27 cellular contexts compared by ENCODE assay signal in genomic region chr6:124441430-124441829, GRCh38.
A peak's percentile ranks its signal among the peaks of the same experiment; 100 is the strongest.
DNase-seq lines count a peak whose midpoint lies in the region.
"Had no signal": no experiment of that assay in that cellular context is flagged by ENCODE, and none has a peak within 500 bp of the region (broad histone marks: within the 10 kb centered on the region; RNA-seq: fewer than 3 reads in every experiment).

No MANE protein-coding gene starts in this region.

- POLR2A ChIA-PET in CD8-positive, alpha-beta memory T cell (lab: Charles Lee) = no interaction called here

- no peaks in the 10 kb centered on the region for H3K9me3 ChIP-seq in CD8-positive, alpha-beta memory T cell (ENCODE audit: low read length)
- H3K9me3 ChIP-seq: colonic mucosa, upper lobe of left lung had no signal

- H3K4me3 Mint-ChIP-seq in CD8-positive, alpha-beta memory T cell = no peak overlapping the region
- H3K4me3 Mint-ChIP-seq: activated naive CD8-positive, alpha-beta T cell treated with anti-CD3 and anti-CD28 coated beads, Interleukin-2, amount 50 U/mL, for 24 hours; activated T-cell treated with anti-CD3 and anti-CD28 coated beads, Interleukin-2, amount 50 U/mL, for 72 hours; CD4-positive, CD25-positive, alpha-beta regulatory T cell; nephron; stimulated activated naive B cell treated with anti-CD40 and anti-IgM and Interleukin-4, amounts not matched to agents 10 μg/mL and 1 μg/mL and 100 μg/mL, for 72 hours had no signal

- H3K27ac Mint-ChIP-seq in CD8-positive, alpha-beta memory T cell = no peak overlapping the region
- H3K27ac Mint-ChIP-seq: activated naive CD8-positive, alpha-beta T cell treated with anti-CD3 and anti-CD28 coated beads, Interleukin-2, amount 50 U/mL, for 24 hours; activated T-cell treated with anti-CD3 and anti-CD28 coated beads, Interleukin-2, amount 50 U/mL, for 72 hours; CD4-positive, CD25-positive, alpha-beta regulatory T cell; nephron; stimulated activated naive B cell treated with anti-CD40 and anti-IgM and Interleukin-4, amounts not matched to agents 10 μg/mL and 1 μg/mL and 100 μg/mL, for 72 hours had no signal

- CTCF ChIA-PET in CD8-positive, alpha-beta memory T cell (lab: Charles Lee) = no interaction called here

- peak; percentile 2 for DNase-seq in NCI-H1092 treated with DMSO at 0.1 percent for 48 hours (lab: John Stamatoyannopoulos, UW)
- no peak for DNase-seq in NCI-H1092 (lab: John Stamatoyannopoulos, UW)
- peak; percentile 34 for DNase-seq in NCI-H128 (lab: John Stamatoyannopoulos, UW; ENCODE audit: unreplicated experiment)
- DNase-seq in NOMO-1 treated with DMSO at 0.1 percent for 48 hours (lab: John Stamatoyannopoulos, UW; ENCODE audit: unreplicated experiment) = peak; percentile 54
- DNase-seq in retina = peak; percentile 11
- DNase-seq in GM03348 (ENCODE audit: low spot score) = no peak
- no peak for DNase-seq in CD8-positive, alpha-beta memory T cell
- DNase-seq in activated CD4-positive, alpha-beta T cell treated with anti-CD3 and anti-CD28 coated beads for 48 hours = no peak
- DNase-seq: activated CD4-positive, alpha-beta T cell treated with anti-CD3 and anti-CD28 coated beads, Interleukin-2, amount 50 U/mL, for 4 hours; activated naive CD8-positive, alpha-beta T cell treated with anti-CD3 and anti-CD28 coated beads, Interleukin-2, amount 50 U/mL, for 24 hours; activated T-cell treated with anti-CD3 and anti-CD28 coated beads, Interleukin-2, amount 50 U/mL, for 72 hours; CD4-positive, CD25-positive, alpha-beta regulatory T cell; colonic mucosa; effector memory CD4-positive, alpha-beta T cell; hypothalamus; KBM-7; NCI-H1436 treated with DMSO at 0.1 percent for 48 hours; NCI-H226; NCI-H82; small intestine; stimulated activated naive B cell treated with anti-CD40 and anti-IgM and Interleukin-4, amounts not matched to agents 10 μg/mL and 1 μg/mL and 100 μg/mL, for 72 hours; substantia nigra; upper lobe of left lung had no signal

- no peaks in the 10 kb centered on the region for H3K4me1 ChIP-seq in CD8-positive, alpha-beta memory T cell (ENCODE audit: insufficient read depth, low read length)
- H3K4me1 ChIP-seq: colonic mucosa, upper lobe of left lung had no signal

- H3K36me3 Mint-ChIP-seq in CD8-positive, alpha-beta memory T cell = no peaks in the 10 kb centered on the region
- H3K36me3 Mint-ChIP-seq: CD4-positive, CD25-positive, alpha-beta regulatory T cell; stimulated activated naive B cell treated with anti-CD40 and anti-IgM and Interleukin-4, amounts not matched to agents 10 μg/mL and 1 μg/mL and 100 μg/mL, for 72 hours had no signal

- peaks cover 0 to 13% (median 0%) of the 10 kb centered on the region in 5 donors for H3K9me3 Mint-ChIP-seq in CD8-positive, alpha-beta memory T cell
- H3K9me3 Mint-ChIP-seq: nephron had no signal

- H3K36me3 ChIP-seq in CD8-positive, alpha-beta memory T cell (ENCODE audit: insufficient read depth, low read length) = no peaks in the 10 kb centered on the region
- H3K36me3 ChIP-seq: colonic mucosa, upper lobe of left lung had no signal

- H3K4me3 ChIP-seq in CD8-positive, alpha-beta memory T cell (ENCODE audit: low read length) = no peak overlapping the region
- H3K4me3 ChIP-seq: colonic mucosa, upper lobe of left lung had no signal

- no peak overlapping the region for H3K27ac ChIP-seq in CD8-positive, alpha-beta memory T cell (ENCODE audit: low read depth, low read length)
- H3K27ac ChIP-seq: colonic mucosa, epithelial cell of prostate, HL-60, RWPE1, upper lobe of left lung had no signal

- no peaks in the 10 kb centered on the region for H3K27me3 ChIP-seq in CD8-positive, alpha-beta memory T cell (ENCODE audit: insufficient read depth, low read length, poor library complexity, severe bottlenecking)
- H3K27me3 ChIP-seq: colonic mucosa, upper lobe of left lung had no signal

- no peaks in the 10 kb centered on the region for H3K4me1 Mint-ChIP-seq in CD8-positive, alpha-beta memory T cell
- H3K4me1 Mint-ChIP-seq: activated naive CD8-positive, alpha-beta T cell treated with anti-CD3 and anti-CD28 coated beads, Interleukin-2, amount 50 U/mL, for 24 hours; CD4-positive, CD25-positive, alpha-beta regulatory T cell; nephron; stimulated activated naive B cell treated with anti-CD40 and anti-IgM and Interleukin-4, amounts not matched to agents 10 μg/mL and 1 μg/mL and 100 μg/mL, for 72 hours had no signal

- H3K27me3 Mint-ChIP-seq in CD8-positive, alpha-beta memory T cell = peaks cover 0 to 2% of the 10 kb centered on the region in 2 donors
- H3K27me3 Mint-ChIP-seq: activated naive CD8-positive, alpha-beta T cell treated with anti-CD3 and anti-CD28 coated beads, Interleukin-2, amount 50 U/mL, for 24 hours; CD4-positive, CD25-positive, alpha-beta regulatory T cell; stimulated activated naive B cell treated with anti-CD40 and anti-IgM and Interleukin-4, amounts not matched to agents 10 μg/mL and 1 μg/mL and 100 μg/mL, for 72 hours had no signal

Comparison
In these comparisons a context has a peak if more than half of its experiments do, and no peak if none do; other contexts are left out.
1. DNase-seq: peak in NCI-H1092 treated with DMSO at 0.1 percent for 48 hours (single experiment), NCI-H128 (single experiment), NOMO-1 treated with DMSO at 0.1 percent for 48 hours (single experiment) and retina (single experiment); none in NCI-H1092 (single experiment), GM03348 (single experiment), CD8-positive, alpha-beta memory T cell (0 of 5) and activated CD4-positive, alpha-beta T cell treated with anti-CD3 and anti-CD28 coated beads for 48 hours (single experiment).